In the genomic region with DNA sequence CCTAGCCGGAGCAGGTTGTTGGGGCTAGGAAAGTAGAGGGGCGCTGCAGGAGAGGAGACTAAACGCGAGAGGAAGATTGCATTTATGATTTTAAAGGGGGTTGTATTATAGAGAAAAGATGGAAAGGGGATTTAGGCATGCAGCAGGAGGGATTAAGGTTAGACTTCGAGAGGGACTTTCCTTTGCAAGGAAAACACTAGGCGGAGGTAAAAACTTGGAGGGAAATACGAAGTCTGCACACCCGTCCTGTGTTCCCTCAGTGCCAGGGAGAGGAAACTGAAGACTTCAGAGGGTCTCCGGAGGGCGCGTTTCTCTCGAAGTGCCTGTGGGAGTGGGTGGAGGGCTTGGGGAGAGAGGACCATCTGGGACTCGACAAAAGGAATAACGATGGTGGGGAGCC, we compare ENCODE assay signal across 1 cellular context.
TF ChIP-seq lines count a peak whose summit lies in the region.

No MANE protein-coding gene starts in this region.

TF ChIP-seq in neural cell, 6 proteins besides CTCF, POLR2A, EP300 and RAD21 (continued from another document):
- TF ChIP-seq MXI1 (conservative IDR thresholded peaks at IDR 0.05; ENCODE audit: poor library complexity, severe bottlenecking) (no peak), EZH2 (IDR thresholded peaks at IDR 0.05; ENCODE audit: borderline replicate concordance, insufficient read depth, low read length, poor library complexity, severe bottlenecking) (no peak), POLR2AphosphoS5 (IDR thresholded peaks at IDR 0.05) (no peak)
